8 cellular contexts compared by ENCODE assay signal in the genomic region with DNA sequence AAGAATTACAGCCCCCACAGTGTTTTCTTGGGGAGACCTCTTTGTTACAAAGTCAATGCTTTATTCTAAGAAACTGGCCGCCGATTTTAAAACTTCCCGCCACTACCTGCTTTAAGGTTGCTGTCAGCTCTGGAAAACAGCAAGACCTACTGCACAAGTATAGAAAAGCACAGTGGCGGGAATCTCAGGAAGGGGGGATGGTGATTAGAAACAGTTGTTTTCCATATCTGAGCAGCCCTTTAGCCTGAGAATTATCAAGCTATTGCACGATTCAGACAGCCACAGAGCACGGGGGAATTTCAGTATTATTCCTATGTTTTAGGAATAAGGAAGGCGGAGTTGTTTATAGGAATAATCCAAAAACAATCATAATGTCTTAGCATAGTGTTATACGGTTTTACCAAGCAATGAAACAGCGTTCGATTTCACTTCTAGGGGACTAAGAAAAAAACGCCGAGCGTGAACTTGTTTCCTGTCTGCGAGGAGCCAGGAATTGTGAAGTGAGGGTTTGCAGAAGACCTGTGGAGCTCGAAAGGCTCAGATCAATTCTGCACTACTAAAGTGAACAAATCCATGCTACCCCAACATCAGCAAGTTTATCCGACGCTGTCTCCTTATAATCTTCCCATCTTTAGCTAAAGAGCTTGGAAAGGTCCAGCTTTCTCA.
DNase-seq lines count a peak whose midpoint lies in the region; ATAC-seq and TF ChIP-seq lines count a peak whose summit lies in the region.

No MANE protein-coding gene starts in this region.

- H3K4me1 ChIP-seq in foreskin keratinocyte, result no peaks in the 10 kb centered on the region
- peaks cover 2% of the 10 kb centered on the region for H3K4me1 ChIP-seq in rectal smooth muscle tissue (ENCODE audit: control insufficient read depth, insufficient read depth, low read length)

- H3K9ac ChIP-seq in SK-N-MC (ENCODE audit: insufficient read length) (peak overlapping the region; percentile 82), rectal smooth muscle tissue (ENCODE audit: low read length) (no peak overlapping the region)

- H3K27me3 ChIP-seq in foreskin keratinocyte (peaks cover 5% of the 10 kb centered on the region), rectal smooth muscle tissue (ENCODE audit: control insufficient read depth, insufficient read depth, low read length) (no peaks in the 10 kb centered on the region)

- no peak for DNase-seq in AG09309 (ENCODE audit: low read depth)
- no peak for DNase-seq in SK-N-MC (ENCODE audit: low read depth, low spot score)
- DNase-seq in foreskin keratinocyte, result no peak
- no peak for DNase-seq in putamen (ENCODE audit: low spot score)
- no peak for DNase-seq in DMS153 treated with DMSO at 0.1 percent for 48 hours (lab: John Stamatoyannopoulos, UW; ENCODE audit: unreplicated experiment)

- no peaks in the 10 kb centered on the region for H3K9me3 ChIP-seq in SK-N-MC (ENCODE audit: low read depth, low read length)

- H3K36me3 ChIP-seq in SK-N-MC (ENCODE audit: insufficient read depth, low read length) (peaks cover 4% of the 10 kb centered on the region), rectal smooth muscle tissue (ENCODE audit: control insufficient read depth, insufficient read depth, low read length) (no peaks in the 10 kb centered on the region)

- ATAC-seq in GM18870 (IDR thresholded peaks at IDR 0.05; ENCODE audit: unreplicated experiment) (peak; percentile 26), HG03064 (IDR thresholded peaks at IDR 0.05; ENCODE audit: low read depth, unreplicated experiment) (peak; percentile 33), foreskin keratinocyte (peak; percentile 9)

- H3K27ac ChIP-seq in SK-N-MC, result peak overlapping the region; percentile 92; the same call in 1 of the 2 replicates
- no peak overlapping the region for H3K27ac ChIP-seq in foreskin keratinocyte
- no peak overlapping the region for H3K27ac ChIP-seq in rectal smooth muscle tissue (ENCODE audit: low read depth, low read length)

- H3K4me3 ChIP-seq in AG09309 (ENCODE audit: control insufficient read depth, low read depth, low read length) (peak overlapping the region; percentile 47), SK-N-MC (peak overlapping the region; percentile 79), rectal smooth muscle tissue (ENCODE audit: low read length) (peak overlapping the region; percentile 66)

- TF ChIP-seq CTCF in AG09309 (IDR thresholded peaks at IDR 0.05; ENCODE audit: control insufficient read depth, insufficient read depth, low read depth, low read length, missing control alignments), result no peak
- no peak for TF ChIP-seq CTCF in foreskin keratinocyte (conservative IDR thresholded peaks at IDR 0.05)
